Comparison of ENCODE assay signal across 7 cellular contexts in genomic region chr12:1591029-1591428, GRCh38. TPM values are rescaled to one million over a fixed set of nuclear protein-coding genes. Genes with fewer than 3 reads are reported as not detected.
DNase-seq lines count a peak whose midpoint lies in the region; ATAC-seq and TF ChIP-seq lines count a peak whose summit lies in the region.

No MANE protein-coding gene starts in this region.

- H3K27ac ChIP-seq in coronary artery (peak overlapping the region in 1 of 2 donors; percentile 68), neural cell (ENCODE audit: low read length) (peak overlapping the region; percentile 48)

- no peak overlapping the region for H2AFZ ChIP-seq in neural cell (ENCODE audit: low read depth, low read length)

- H3K4me2 ChIP-seq in neural cell (ENCODE audit: low read length) = peak overlapping the region; percentile 100

- peaks cover 47% of the 10 kb centered on the region for H3K27me3 ChIP-seq in H7 (ENCODE audit: control insufficient read depth, insufficient read depth, low read length)
- H3K27me3 ChIP-seq in neural cell (ENCODE audit: insufficient read depth, low read depth, low read length) = no peaks in the 10 kb centered on the region

- no peaks in the 10 kb centered on the region for H3K9me3 ChIP-seq in neural cell (ENCODE audit: low read length)

- no peak for TF ChIP-seq EP300 in neural cell (conservative IDR thresholded peaks at IDR 0.05; ENCODE audit: poor library complexity, severe bottlenecking)

- H3K79me2 ChIP-seq in neural cell (replicated peaks; ENCODE audit: insufficient read depth, low read length) = peaks cover 76% of the 10 kb centered on the region

- no peak for TF ChIP-seq RAD21 in neural cell (conservative IDR thresholded peaks at IDR 0.05)

- peaks cover 51% of the 10 kb centered on the region for H4K20me1 ChIP-seq in neural cell (ENCODE audit: insufficient read depth)

- ATAC-seq in HG03095 (IDR thresholded peaks at IDR 0.05; ENCODE audit: unreplicated experiment) (no peak), GM19035 (IDR thresholded peaks at IDR 0.05; ENCODE audit: unreplicated experiment) (no peak)

- H3F3A ChIP-seq in neural cell (ENCODE audit: insufficient read depth, low read length, poor library complexity, severe bottlenecking) = peaks cover 9% of the 10 kb centered on the region

- H3K4me3 ChIP-seq in H7 (ENCODE audit: insufficient read depth, low read depth, low read length) (peak overlapping the region; percentile 25), coronary artery (peak overlapping the region; percentile 60), neural cell (ENCODE audit: low read length) (peak overlapping the region; percentile 99)

- H3K36me3 ChIP-seq in H7 (replicated peaks; ENCODE audit: control insufficient read depth, insufficient read depth, low read length) (no peaks in the 10 kb centered on the region), neural cell (ENCODE audit: insufficient read depth, low read length) (peaks cover 7% of the 10 kb centered on the region)

- no peaks in the 10 kb centered on the region for H3K9me2 ChIP-seq in neural cell (ENCODE audit: insufficient read depth, low read length)

- peak overlapping the region; percentile 84 for H3K9ac ChIP-seq in neural cell (ENCODE audit: low read length)

- no peak for TF ChIP-seq CTCF in coronary artery (IDR thresholded peaks at IDR 0.05)
- peak; percentile 43 for TF ChIP-seq CTCF in neural cell (IDR thresholded peaks at IDR 0.05; ENCODE audit: poor library complexity, severe bottlenecking)

- DNase-seq in H7 (peak; percentile 56), RKO (ENCODE audit: low spot score) (peak; percentile 65), coronary artery (ENCODE audit: low spot score) (no peak), ureter (ENCODE audit: low spot score) (no peak)

TF ChIP-seq in neural cell, 6 proteins besides CTCF, POLR2A, EP300 and RAD21:
- TF ChIP-seq SMC3 (conservative IDR thresholded peaks at IDR 0.05; ENCODE audit: poor library complexity) (peak; percentile 38), REST (IDR thresholded peaks at IDR 0.05; ENCODE audit: borderline replicate concordance) (no peak)

RNA-seq across cellular contexts. Expression of gene FBXL14, which starts 3.4 kb away (rescaled TPM):
- total RNA-seq in H7 (2014; rRNA removed; shearing (Covaris generic)) = 20.8 and 21.4 TPM in 2 replicates
- polyA plus RNA-seq in neural cell = 15.1 and 21.8 TPM in 2 replicates
- polyA minus RNA-seq in neural cell = 49.3 and 63.3 TPM in 2 replicates
- 12.8 TPM for total RNA-seq in ureter

RNA-seq across cellular contexts. Expression of gene WNT5B, which starts 38.0 kb away (rescaled TPM):
- 1.6 and 4.4 TPM in 2 replicates for total RNA-seq in H7 (2014; rRNA removed; shearing (Covaris generic))
- 17.0 and 17.4 TPM in 2 replicates for polyA plus RNA-seq in neural cell
- polyA minus RNA-seq in neural cell = 23.3 and 28.7 TPM in 2 replicates
- 7.2 TPM for total RNA-seq in ureter

Comparison
In these comparisons a context has a peak if more than half of its experiments do, and no peak if none do; other contexts are left out.
1. DNase-seq: peak in H7 (single experiment) and RKO (single experiment); none in coronary artery (single experiment) and ureter (single experiment).
2. H3K4me3 ChIP-seq: peak in every context shown above with its lines; median percentile 99 in neural cell; 60 in coronary artery; 25 in H7.